8 cellular contexts compared by ENCODE assay signal in genomic region chr12:124917135-124917840, GRCh38. TPM values are rescaled to one million over a fixed set of nuclear protein-coding genes. Genes with fewer than 3 reads are reported as not detected.
A peak's percentile ranks its signal among the peaks of the same experiment; 100 is the strongest.
DNase-seq lines count a peak whose midpoint lies in the region; ATAC-seq, FAIRE-seq and TF ChIP-seq lines count a peak whose summit lies in the region.

No MANE protein-coding gene starts in this region.

- no peak overlapping the region for H3K14ac ChIP-seq in H1 (ENCODE audit: insufficient read length)

- FAIRE-seq in H1 (lab: Jason Lieb, UNC) = no peak

- peak overlapping the region; percentile 75 to 80 for H3K4me2 ChIP-seq in H1 (ENCODE audit: insufficient read depth in 1 of 2, low read depth in 2 of 2, low read length in 2 of 2)

- peak overlapping the region; percentile 98 for H3K27ac Mint-ChIP-seq in mesothelial cell of epicardium

- peaks cover 8 to 34% (median 24%) of the 10 kb centered on the region in 4 experiments; a peak in 6 of 7 replicates for H3K4me1 ChIP-seq in H1 (replicated peaks in 1 of 4; ENCODE audit: control insufficient read depth in 3 of 4, insufficient read depth in 4 of 4, low read length in 3 of 4)

- peak overlapping the region; percentile 89; the same call in 1 of the 2 replicates for H3K18ac ChIP-seq in H1 (ENCODE audit: extremely low read depth, low read length)

- H3K9me3 ChIP-seq in H1 (ENCODE audit: insufficient read depth in 2 of 2, low read depth in 1 of 2, low read length in 1 of 2) = no peaks in the 10 kb centered on the region

- peak overlapping the region; percentile 93 for H2BK5ac ChIP-seq in H1 (ENCODE audit: low read depth, low read length)

- H3K36me3 ChIP-seq in H1 (ENCODE audit: control insufficient read depth in 2 of 4, insufficient read depth in 4 of 4, low read length in 3 of 4) = peaks cover 6 to 15% (median 11%) of the 10 kb centered on the region in 4 experiments; a peak in 6 of 8 replicates

- peak overlapping the region; percentile 79 for H4K5ac ChIP-seq in H1 (ENCODE audit: insufficient read length, low read depth, low read length)

- H3K79me2 ChIP-seq in H1 (ENCODE audit: control insufficient read depth in 1 of 2, insufficient read depth in 2 of 2, low read length in 2 of 2) = peaks cover 8 to 21% of the 10 kb centered on the region in 2 experiments

- H3K4me1 Mint-ChIP-seq in mesothelial cell of epicardium = peaks cover 82% of the 10 kb centered on the region

- H3K27ac ChIP-seq in H1 (ENCODE audit: low read depth, low read length) = peak overlapping the region; percentile 92

- peaks cover 20% of the 10 kb centered on the region for H3K36me3 Mint-ChIP-seq in mesothelial cell of epicardium

- H2AFZ ChIP-seq in H1 (ENCODE audit: low read length) = 0 out of 2 replicates have a peak overlapping the region, but pooled peaks have one; percentile 60

- CTCF ChIA-PET in AG04449 (lab: Yijun Ruan, JAX) = interaction anchor here (0.8 to 6.1 kb wide), 2 partner anchors 12 to 23 kb away, joined by 8 to 38 read pairs; no protein-coding TSS in a partner anchor
- CTCF ChIA-PET in H1 (lab: Charles Lee; ENCODE audit: partially characterized antibody) = interaction anchor here (1.6 to 8.5 kb wide), 5 partner anchors 10 to 152 kb away, joined by 3 to 86 read pairs (median 8); no protein-coding TSS in a partner anchor

- no peak overlapping the region for H3K56ac ChIP-seq in H1 (replicated peaks; ENCODE audit: insufficient read length, low read depth, low read length)

- peaks cover 9 to 10% of the 10 kb centered on the region in 2 experiments for H4K20me1 ChIP-seq in H1 (replicated peaks in 1 of 2; ENCODE audit: control insufficient read depth in 1 of 2, insufficient read depth in 2 of 2, low read length in 2 of 2)

- H3K4ac ChIP-seq in H1 (replicated peaks; ENCODE audit: insufficient read length, low read depth, low read length) = peak overlapping the region; percentile 6

- peaks cover 15% of the 10 kb centered on the region for H3K23me2 ChIP-seq in H1 (ENCODE audit: low read depth, low read length)

- no peaks in the 10 kb centered on the region for H3K27me3 Mint-ChIP-seq in mesothelial cell of epicardium (ENCODE audit: low read depth)

- H3K27me3 ChIP-seq in H1 (replicated peaks in 1 of 4; ENCODE audit: control insufficient read depth in 3 of 4, extremely low read depth in 1 of 4, insufficient read depth in 3 of 4, low read length in 3 of 4) = no peaks in the 10 kb centered on the region

- peak overlapping the region; percentile 70 for H2BK120ac ChIP-seq in H1 (replicated peaks; ENCODE audit: low read depth, low read length)

- WGBS in H1 (ENCODE audit: extremely low coverage in 1 of 2, insufficient coverage in 1 of 2, insufficient read length in 1 of 2, insufficient replicate concordance in 2 of 2, low coverage in 1 of 2, low lambda C conversion rate in 2 of 2, missing lambda C conversion rate in 1 of 2), 2 experiments = 2% methylated on average over 19 of the region's 19 CpGs; no CpG with 5 or more reads in 1 of the 2 experiments

- TF ChIP-seq POLR2A in H1 (IDR thresholded peaks at IDR 0.05; ENCODE audit: control extremely low read depth in 1 of 2, low read depth in 2 of 2, low read length in 2 of 2) = peak in 1 of 2 experiments; percentile 67; a peak in 2 of 3 replicates

- peak overlapping the region; percentile 61 for H3K4me3 Mint-ChIP-seq in mesothelial cell of epicardium

- DNase-seq in AG04449 (ENCODE audit: low read depth, low spot score) (peak; percentile 98), H1 (ENCODE audit: low read depth in 1 of 2, low spot score in 2 of 2) (peak; percentile 86 to 97), mesothelial cell of epicardium (ENCODE audit: low spot score in 2 of 2, unreplicated experiment in 2 of 2) (peak; percentile 87), HPDE6-E6E7 (ENCODE audit: extremely low spot score) (no peak)
- peak; percentile 63 to 92 for DNase-seq in activated CD4-positive, alpha-beta T cell treated with anti-CD3 and anti-CD28 coated beads, Interleukin-2, amount 50 U/mL, for 24 hours (ENCODE audit: low read depth in 1 of 2, low spot score in 1 of 2)
- DNase-seq in stimulated activated CD8-positive, alpha-beta memory T cell treated with anti-CD3 and anti-CD28 coated beads, Interleukin-4, amount 100 ng/mL, for 1 hour (ENCODE audit: low read depth in 2 of 2, low spot score in 1 of 2) = peak; percentile 63 to 82

- H3K9ac ChIP-seq in H1 (replicated peaks in 1 of 4; ENCODE audit: extremely low read depth in 1 of 4, low read depth in 3 of 4, low read length in 3 of 4) = peak overlapping the region in 3 of 4 experiments; percentile 58 to 84 (median 60); a peak in 6 of 7 replicates

- TF ChIP-seq RAD21 in H1 (IDR thresholded peaks at IDR 0.05 in 1 of 2, conservative IDR thresholded peaks at IDR 0.05 in 1 of 2; ENCODE audit: low read depth in 2 of 2, low read length in 2 of 2) = peak in 1 of 2 experiments; percentile 10; a peak in 1 of 4 replicates

- H3K9me3 Mint-ChIP-seq in mesothelial cell of epicardium = no peaks in the 10 kb centered on the region

- no peak overlapping the region for H2BK20ac ChIP-seq in H1 (ENCODE audit: low read length)

- no peak overlapping the region for H2BK15ac ChIP-seq in H1 (ENCODE audit: low read length)

- H4K91ac ChIP-seq in H1 (replicated peaks; ENCODE audit: insufficient read length, low read length) = peak overlapping the region; percentile 85

- TF ChIP-seq CTCF in AG04449 (IDR thresholded peaks at IDR 0.05; ENCODE audit: insufficient read depth, low read length, missing control alignments) (no peak), H1 (IDR thresholded peaks at IDR 0.05; ENCODE audit: control extremely low read depth in 1 of 3, insufficient read depth in 1 of 3, low read depth in 1 of 3, low read length in 3 of 3) (no peak), mesothelial cell of epicardium (IDR thresholded peaks at IDR 0.05; ENCODE audit: unreplicated experiment) (no peak)

- H3K4me3 ChIP-seq in AG04449 (ENCODE audit: low read depth, low read length) (peak overlapping the region; percentile 40), H1 (ENCODE audit: extremely low read depth in 1 of 4, insufficient read depth in 2 of 4, low read depth in 3 of 4, low read length in 4 of 4) (peak overlapping the region; percentile 19 to 99 (median 36); a peak in 6 of 8 replicates)

- peak overlapping the region; percentile 42; the same call in 1 of the 2 replicates for H2AK5ac ChIP-seq in H1 (ENCODE audit: low read depth, low read length)

- POLR2A ChIA-PET in AG04449 (lab: Yijun Ruan, JAX) = interaction anchor here (0.7 to 3.4 kb wide), 3 partner anchors 10 to 22 kb away, joined by 3 to 36 read pairs (median 23); no protein-coding TSS in a partner anchor
- POLR2A ChIA-PET in H1 (lab: Charles Lee; ENCODE audit: partially characterized antibody) = interaction anchor here (0.7 to 11.9 kb wide), 11 partner anchors 8 to 132 kb away, joined by 3 to 250 read pairs (median 4); no protein-coding TSS in a partner anchor

- peak overlapping the region; percentile 88; the same call in 1 of the 2 replicates for H2BK12ac ChIP-seq in H1 (ENCODE audit: low read depth, low read length)

- TF ChIP-seq EP300 in H1 (IDR thresholded peaks at IDR 0.05; ENCODE audit: borderline replicate concordance in 1 of 2, low read depth in 2 of 2, low read length in 2 of 2) = peak in 1 of 2 experiments; percentile 90; a peak in 2 of 3 replicates

- ATAC-seq in GM19324 (IDR thresholded peaks at IDR 0.05; ENCODE audit: low FRiP score, unreplicated experiment) = peak; percentile 46
- peak; percentile 38 for ATAC-seq in HG03520 (IDR thresholded peaks at IDR 0.05; ENCODE audit: unreplicated experiment)

- H3K23ac ChIP-seq in H1 (ENCODE audit: insufficient read length) = no peak overlapping the region

- no peaks in the 10 kb centered on the region for H3K79me1 ChIP-seq in H1 (ENCODE audit: low read depth, low read length)

- H4K8ac ChIP-seq in H1 (ENCODE audit: extremely low read depth, insufficient read depth, low read length) = no peak overlapping the region

TF ChIP-seq in H1, 55 proteins besides CTCF, POLR2A, EP300 and RAD21 (continues in another document):
- TF ChIP-seq GABPA (IDR thresholded peaks at IDR 0.05; ENCODE audit: borderline replicate concordance, insufficient read depth, low read length) = 0 out of 2 replicates have a peak, but pooled peaks have one; percentile 33
- peak; percentile 89 for TF ChIP-seq TBP (IDR thresholded peaks at IDR 0.05; ENCODE audit: low read depth, low read length)
- TF ChIP-seq RFX5 (IDR thresholded peaks at IDR 0.05; ENCODE audit: borderline replicate concordance, low read depth, low read length) = peak; percentile 89; the same call in 1 of the 2 replicates
- peak; percentile 73; the same call in 1 of the 2 replicates for TF ChIP-seq CHD2 (IDR thresholded peaks at IDR 0.05; ENCODE audit: low read length)
- peak; percentile 38 to 60; a peak in 2 of 4 replicates for TF ChIP-seq SIN3A (conservative IDR thresholded peaks at IDR 0.05 in 1 of 2, IDR thresholded peaks at IDR 0.05 in 1 of 2; ENCODE audit: low read depth in 1 of 2, low read length in 2 of 2)
- peak; percentile 29 for TF ChIP-seq NANOG (IDR thresholded peaks at IDR 0.05; ENCODE audit: insufficient read depth, low read depth, low read length, poor library complexity, severe bottlenecking)
- TF ChIP-seq TEAD4 (IDR thresholded peaks at IDR 0.05; ENCODE audit: low read depth, low read length) = peak; percentile 90
- peak; percentile 74 for TF ChIP-seq SP4 (IDR thresholded peaks at IDR 0.05; ENCODE audit: low read length)
- peak; percentile 98 for TF ChIP-seq BACH1 (IDR thresholded peaks at IDR 0.05; ENCODE audit: low read length)

RNA-seq across cellular contexts. Expression of gene UBC, which starts 2.8 kb away (rescaled TPM):
- total RNA-seq in H1 (2021; fragmentation: NEBNext Ultra II Directional; extraction: Animal tissue kit (Norgen Biotek cat#: 25700)) = 559 and 571 TPM in 2 replicates
- 366 and 749 TPM in 2 replicates for polyA plus RNA-seq in H1 (2011; rRNA removed)
- 933 TPM for polyA plus RNA-seq in H1 (2011; cell fraction: cytosol; rRNA removed)
- polyA plus RNA-seq in H1 (2011; cell fraction: nucleus; rRNA removed) = 730 TPM
- 760 to 816 TPM (median 784 TPM) in 4 replicates for polyA plus RNA-seq in H1 (2012, experiment 1 of 2)
- 361 TPM for polyA plus RNA-seq in H1 (2012, experiment 2 of 2)
- 525 TPM for polyA plus RNA-seq in H1 (2013, experiment 1 of 2)
- polyA plus RNA-seq in H1 (2013, experiment 2 of 2) = 524 TPM
- 622 and 655 TPM in 2 replicates for polyA minus RNA-seq in H1 (2011; rRNA and poly(A)+ RNA removed)
- polyA minus RNA-seq in H1 (2011; cell fraction: cytosol; rRNA and poly(A)+ RNA removed) = 263 TPM
- 233 TPM for polyA minus RNA-seq in H1 (2011; cell fraction: nucleus; rRNA and poly(A)+ RNA removed)
- total RNA-seq in mesothelial cell of epicardium = 718 to 741 TPM (median 720 TPM) in 3 replicates

RNA-seq across cellular contexts. Expression of gene SCARB1, which starts 53.6 kb away (rescaled TPM):
- total RNA-seq in H1 (2021; fragmentation: NEBNext Ultra II Directional; extraction: Animal tissue kit (Norgen Biotek cat#: 25700)) = 57.1 and 58.0 TPM in 2 replicates
- polyA plus RNA-seq in H1 (2011; rRNA removed) = 45.3 and 70.7 TPM in 2 replicates
- 49.4 TPM for polyA plus RNA-seq in H1 (2011; cell fraction: cytosol; rRNA removed)
- polyA plus RNA-seq in H1 (2011; cell fraction: nucleus; rRNA removed) = 108 TPM
- 52.4 to 76.7 TPM (median 66.8 TPM) in 4 replicates for polyA plus RNA-seq in H1 (2012, experiment 1 of 2)
- 40.2 TPM for polyA plus RNA-seq in H1 (2012, experiment 2 of 2)
- polyA plus RNA-seq in H1 (2013, experiment 1 of 2) = 81.2 TPM
- 90.5 TPM for polyA plus RNA-seq in H1 (2013, experiment 2 of 2)
- 52.9 and 55.6 TPM in 2 replicates for polyA minus RNA-seq in H1 (2011; rRNA and poly(A)+ RNA removed)
- 28.3 TPM for polyA minus RNA-seq in H1 (2011; cell fraction: cytosol; rRNA and poly(A)+ RNA removed)
- 31.4 TPM for polyA minus RNA-seq in H1 (2011; cell fraction: nucleus; rRNA and poly(A)+ RNA removed)
- 40.2 to 43.3 TPM (median 40.4 TPM) in 3 replicates for total RNA-seq in mesothelial cell of epicardium
